ENCODE assay signal across 28 cellular contexts in the genomic region with DNA sequence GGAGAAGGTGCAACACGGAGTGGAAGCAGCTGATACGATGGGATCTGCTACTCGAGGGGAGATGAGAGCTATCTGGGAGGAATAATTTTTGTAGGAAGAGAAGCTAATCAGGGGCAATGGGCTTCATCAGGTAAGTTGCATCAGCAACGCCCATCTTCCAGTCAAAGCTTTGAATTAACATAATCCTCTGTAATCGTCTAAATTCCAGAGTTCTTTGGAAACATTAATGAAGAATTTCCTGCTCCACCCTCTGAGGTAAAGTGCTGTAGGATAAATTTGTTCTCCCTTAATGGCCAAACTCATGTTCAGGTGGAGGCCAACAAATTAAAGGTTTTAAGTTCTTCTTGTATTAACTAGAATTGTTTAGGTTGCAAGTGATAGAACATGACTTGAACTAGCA.
"Had no signal": no experiment of that assay in that cellular context is flagged by ENCODE, and none has a peak within 500 bp of the region (broad histone marks: within the 10 kb centered on the region; RNA-seq: fewer than 3 reads in every experiment).

No MANE protein-coding gene starts in this region.

- H3K36me3 Mint-ChIP-seq: activated naive CD4-positive, alpha-beta T cell treated with anti-CD3 and anti-CD28 coated beads, Interleukin-2, amount 10 ng/mL, durations not matched to agents 7 days and 5 days; activated naive CD4-positive, alpha-beta T cell treated with anti-CD3 and anti-CD28 coated beads, Interleukin-2, amount 50 U/mL, for 72 hours; activated naive CD8-positive, alpha-beta T cell treated with anti-CD3 and anti-CD28 coated beads, Interleukin-2, amount 10 ng/mL, durations not matched to agents 7 days and 5 days; brain; WTC11 had no signal

- H3K4me1 Mint-ChIP-seq: activated CD4-positive, alpha-beta memory T cell treated with anti-CD3 and anti-CD28 coated beads, Interleukin-2, amount 10 ng/mL, durations not matched to agents 7 days and 5 days; activated CD4-positive, alpha-beta T cell treated with anti-CD3 and anti-CD28 coated beads, Interleukin-2, amount 10 ng/mL, durations not matched to agents 7 days and 5 days; activated naive CD4-positive, alpha-beta T cell treated with anti-CD3 and anti-CD28 coated beads, Interleukin-2, amount 10 ng/mL, durations not matched to agents 7 days and 5 days; activated naive CD8-positive, alpha-beta T cell treated with anti-CD3 and anti-CD28 coated beads, Interleukin-2, amount 10 ng/mL, durations not matched to agents 7 days and 5 days had no signal

- H3K4me3 Mint-ChIP-seq: activated CD4-positive, alpha-beta memory T cell treated with anti-CD3 and anti-CD28 coated beads, Interleukin-2, amount 10 ng/mL, durations not matched to agents 7 days and 5 days; activated CD4-positive, alpha-beta T cell treated with anti-CD3 and anti-CD28 coated beads, Interleukin-2, amount 10 ng/mL, durations not matched to agents 7 days and 5 days; activated naive CD4-positive, alpha-beta T cell treated with anti-CD3 and anti-CD28 coated beads, Interleukin-2, amount 10 ng/mL, durations not matched to agents 7 days and 5 days; activated naive CD8-positive, alpha-beta T cell treated with anti-CD3 and anti-CD28 coated beads, Interleukin-2, amount 10 ng/mL, durations not matched to agents 7 days and 5 days; activated T-cell treated with anti-CD3 and anti-CD28 coated beads, Interleukin-2, amount 50 U/mL, for 24 hours; activated T-cell treated with anti-CD3 and anti-CD28 coated beads, Interleukin-2, amount 50 U/mL, for 72 hours; brain; WTC11 had no signal

- ATAC-seq: activated naive CD4-positive, alpha-beta T cell treated with anti-CD3 and anti-CD28 coated beads, Interleukin-2, amount 50 U/mL, for 72 hours; activated T-cell treated with anti-CD3 and anti-CD28 coated beads, Interleukin-2, amount 50 U/mL, for 72 hours; gastroesophageal sphincter; WTC11 had no signal

- H3K27ac ChIP-seq: ascending aorta, breast epithelium, cardiac muscle cell, colonic mucosa, esophagus muscularis mucosa, gastroesophageal sphincter, VCaP had no signal

- H3K4me3 ChIP-seq: ascending aorta, breast epithelium, cardiac muscle cell, colonic mucosa, esophagus muscularis mucosa, gastroesophageal sphincter had no signal

- H3K9me3 Mint-ChIP-seq: activated CD4-positive, alpha-beta memory T cell treated with anti-CD3 and anti-CD28 coated beads, Interleukin-2, amount 10 ng/mL, durations not matched to agents 7 days and 5 days; activated CD4-positive, alpha-beta T cell treated with anti-CD3 and anti-CD28 coated beads, Interleukin-2, amount 10 ng/mL, durations not matched to agents 7 days and 5 days; activated naive CD4-positive, alpha-beta T cell treated with anti-CD3 and anti-CD28 coated beads, Interleukin-2, amount 10 ng/mL, durations not matched to agents 7 days and 5 days; activated naive CD8-positive, alpha-beta T cell treated with anti-CD3 and anti-CD28 coated beads, Interleukin-2, amount 10 ng/mL, durations not matched to agents 7 days and 5 days; activated T-cell treated with anti-CD3 and anti-CD28 coated beads, Interleukin-2, amount 50 U/mL, for 24 hours had no signal

- H3K27me3 ChIP-seq: ascending aorta, breast epithelium, cardiac muscle cell, colonic mucosa, esophagus muscularis mucosa, gastroesophageal sphincter had no signal

- H3K27ac Mint-ChIP-seq: activated CD4-positive, alpha-beta memory T cell treated with anti-CD3 and anti-CD28 coated beads, Interleukin-2, amount 10 ng/mL, durations not matched to agents 7 days and 5 days; activated CD4-positive, alpha-beta T cell treated with anti-CD3 and anti-CD28 coated beads, Interleukin-2, amount 10 ng/mL, durations not matched to agents 7 days and 5 days; activated naive CD4-positive, alpha-beta T cell treated with anti-CD3 and anti-CD28 coated beads, Interleukin-2, amount 10 ng/mL, durations not matched to agents 7 days and 5 days; activated naive CD4-positive, alpha-beta T cell treated with anti-CD3 and anti-CD28 coated beads, Interleukin-2, amount 50 U/mL, for 72 hours; activated naive CD8-positive, alpha-beta T cell treated with anti-CD3 and anti-CD28 coated beads, Interleukin-2, amount 10 ng/mL, durations not matched to agents 7 days and 5 days; activated T-cell treated with anti-CD3 and anti-CD28 coated beads, Interleukin-2, amount 50 U/mL, for 24 hours; activated T-cell treated with anti-CD3 and anti-CD28 coated beads, Interleukin-2, amount 50 U/mL, for 72 hours; WTC11 had no signal

- H3K9me3 ChIP-seq: ascending aorta, breast epithelium, colonic mucosa, esophagus muscularis mucosa, gastroesophageal sphincter had no signal

- H3K27me3 Mint-ChIP-seq: activated CD4-positive, alpha-beta memory T cell treated with anti-CD3 and anti-CD28 coated beads, Interleukin-2, amount 10 ng/mL, durations not matched to agents 7 days and 5 days; activated naive CD4-positive, alpha-beta T cell treated with anti-CD3 and anti-CD28 coated beads, Interleukin-2, amount 10 ng/mL, durations not matched to agents 7 days and 5 days had no signal

- DNase-seq: activated CD4-positive, alpha-beta memory T cell treated with anti-CD3 and anti-CD28 coated beads, Interleukin-2, amount 10 ng/mL, durations not matched to agents 7 days and 5 days; activated CD4-positive, alpha-beta T cell treated with anti-CD3 and anti-CD28 coated beads for 1 hour; activated CD4-positive, alpha-beta T cell treated with anti-CD3 and anti-CD28 coated beads for 4 hours; activated CD4-positive, alpha-beta T cell treated with anti-CD3 and anti-CD28 coated beads, Interleukin-2, amount 10 ng/mL, durations not matched to agents 7 days and 5 days; activated CD4-positive, alpha-beta T cell treated with anti-CD3 and anti-CD28 coated beads, Interleukin-2, amount 50 U/mL, for 4 hours; activated CD8-positive, alpha-beta memory T cell treated with anti-CD3 and anti-CD28 coated beads, Interleukin-2, amount 50 U/mL, for 48 hours; activated gamma-delta T cell; activated naive CD4-positive, alpha-beta T cell; activated naive CD4-positive, alpha-beta T cell treated with anti-CD3 and anti-CD28 coated beads, Interleukin-2, amount 10 ng/mL, durations not matched to agents 7 days and 5 days; activated naive CD8-positive, alpha-beta T cell treated with anti-CD3 and anti-CD28 coated beads, Interleukin-2, amount 10 ng/mL, durations not matched to agents 7 days and 5 days; activated T-cell treated with anti-CD3 and anti-CD28 coated beads for 4 hours; activated T-cell treated with anti-CD3 and anti-CD28 coated beads, Interleukin-2, amount 50 U/mL, for 24 hours; activated T-cell treated with anti-CD3 and anti-CD28 coated beads, Interleukin-2, amount 50 U/mL, for 72 hours; central memory CD4-positive, alpha-beta T cell; cerebellar nuclear complex; colonic mucosa; effector CD8-positive, alpha-beta T cell; foreskin melanocyte; T-helper 2 cell had no signal

- H3K4me1 ChIP-seq: ascending aorta, breast epithelium, colonic mucosa had no signal

- H3K36me3 ChIP-seq: ascending aorta, breast epithelium, cardiac muscle cell, colonic mucosa, esophagus muscularis mucosa, gastroesophageal sphincter had no signal
